10 cellular contexts compared by ENCODE assay signal in genomic region chr1:119662034-119662437, GRCh38. TPM values are rescaled to one million over a fixed set of nuclear protein-coding genes. Genes with fewer than 3 reads are reported as not detected.
DNase-seq lines count a peak whose midpoint lies in the region; ATAC-seq and TF ChIP-seq lines count a peak whose summit lies in the region.
"Had no signal": no experiment of that assay in that cellular context is flagged by ENCODE, and none has a peak within 500 bp of the region (broad histone marks: within the 10 kb centered on the region; RNA-seq: fewer than 3 reads in every experiment).

No MANE protein-coding gene starts in this region.

- H3K9me3 Mint-ChIP-seq in WTC11 (no peaks in the 10 kb centered on the region), immature natural killer cell (no peaks in the 10 kb centered on the region)
- H3K9me3 Mint-ChIP-seq in stimulated activated naive CD8-positive, alpha-beta T cell treated with anti-CD3 and anti-CD28 coated beads, Interleukin-15, amount 100 ng/mL, for 72 hours: no peaks in the 10 kb centered on the region

- H3K36me3 Mint-ChIP-seq in WTC11: no peaks in the 10 kb centered on the region
- no peaks in the 10 kb centered on the region for H3K36me3 Mint-ChIP-seq in immature natural killer cell

- H3K4me3 Mint-ChIP-seq in WTC11: no peak overlapping the region
- no peak overlapping the region for H3K4me3 Mint-ChIP-seq in immature natural killer cell
- no peak overlapping the region for H3K4me3 Mint-ChIP-seq in stimulated activated naive CD8-positive, alpha-beta T cell treated with anti-CD3 and anti-CD28 coated beads, Interleukin-15, amount 100 ng/mL, for 72 hours

- H3K4me1 Mint-ChIP-seq in WTC11 (peaks cover 29% of the 10 kb centered on the region), immature natural killer cell (no peaks in the 10 kb centered on the region)
- H3K4me1 Mint-ChIP-seq in stimulated activated naive CD8-positive, alpha-beta T cell treated with anti-CD3 and anti-CD28 coated beads, Interleukin-15, amount 100 ng/mL, for 72 hours: peaks cover 6% of the 10 kb centered on the region

- POLR2A ChIA-PET in WTC11 (lab: Charles Lee): interaction anchor here (1.2 to 5.0 kb wide), 2 partner anchors 15 to 54 kb away, joined by 4 to 44 read pairs; partner anchors contain the start of gene ZNF697

- peak; percentile 71 for DNase-seq in GM12865 (ENCODE audit: low read depth)
- DNase-seq in medulla oblongata (ENCODE audit: extremely low spot score): no peak
- DNase-seq in WTC11 (ENCODE audit: low spot score): no peak
- DNase-seq in immature natural killer cell: no peak
- DNase-seq in stimulated activated naive CD8-positive, alpha-beta T cell treated with anti-CD3 and anti-CD28 coated beads, Interleukin-15, amount 100 ng/mL, for 72 hours: no peak

- CTCF ChIA-PET in WTC11 (lab: Charles Lee): interaction anchor here (0.9 to 7.5 kb wide), 9 partner anchors 11 to 50 kb away, joined by 3 to 90 read pairs (median 8); partner anchors contain the start of gene ZNF697

- no peaks in the 10 kb centered on the region for H3K27me3 Mint-ChIP-seq in WTC11 (ENCODE audit: low read depth)
- peaks cover 0 to 18% (median 0%) of the 10 kb centered on the region in 3 donors for H3K27me3 Mint-ChIP-seq in immature natural killer cell (ENCODE audit: low read depth in 3 of 3)
- peaks cover 41% of the 10 kb centered on the region for H3K27me3 Mint-ChIP-seq in stimulated activated naive CD8-positive, alpha-beta T cell treated with anti-CD3 and anti-CD28 coated beads, Interleukin-15, amount 100 ng/mL, for 72 hours

- H3K27ac Mint-ChIP-seq in WTC11 (no peak overlapping the region; the same call in 1 of the 2 replicates), immature natural killer cell (no peak overlapping the region)
- H3K27ac Mint-ChIP-seq in stimulated activated naive CD8-positive, alpha-beta T cell treated with anti-CD3 and anti-CD28 coated beads, Interleukin-15, amount 100 ng/mL, for 72 hours: peak overlapping the region in 1 of 2 donors; percentile 33

- no peak for TF ChIP-seq CTCF in GM12865 (IDR thresholded peaks at IDR 0.05; ENCODE audit: insufficient read depth, low read depth, low read length, missing control alignments)
- TF ChIP-seq CTCF in WTC11 (IDR thresholded peaks at IDR 0.05): no peak

- H3K4me3 ChIP-seq in GM12865 (ENCODE audit: low read depth, low read length): no peak overlapping the region
- H3K4me3 ChIP-seq: breast epithelium, esophagus muscularis mucosa had no signal

- ATAC-seq in GM19397 (IDR thresholded peaks at IDR 0.05; ENCODE audit: unreplicated experiment) (peak; percentile 55), HG02763 (IDR thresholded peaks at IDR 0.05; ENCODE audit: unreplicated experiment) (peak; percentile 66), HG03520 (IDR thresholded peaks at IDR 0.05; ENCODE audit: unreplicated experiment) (peak; percentile 65), WTC11 (no peak)
- ATAC-seq in stimulated activated naive CD8-positive, alpha-beta T cell treated with anti-CD3 and anti-CD28 coated beads, Interleukin-15, amount 100 ng/mL, for 72 hours: no peak

TF ChIP-seq in WTC11, 78 proteins besides CTCF, POLR2A, EP300 and RAD21:
- no peak for TF ChIP-seq ZNF423 (CRISPR knock-in tag; IDR thresholded peaks at IDR 0.05)
- TF ChIP-seq OVOL2 (CRISPR knock-in tag; IDR thresholded peaks at IDR 0.05; ENCODE audit: borderline replicate concordance): no peak
- no peak for TF ChIP-seq E2F1 (CRISPR knock-in tag; IDR thresholded peaks at IDR 0.05)
- no peak for TF ChIP-seq ETV6 (CRISPR knock-in tag; IDR thresholded peaks at IDR 0.05)
- no peak for TF ChIP-seq MLX (CRISPR knock-in tag; IDR thresholded peaks at IDR 0.05)
- no peak for TF ChIP-seq ZMAT4 (CRISPR knock-in tag; IDR thresholded peaks at IDR 0.05)
- TF ChIP-seq ELF4 (CRISPR knock-in tag; IDR thresholded peaks at IDR 0.05; ENCODE audit: low read depth): no peak
- TF ChIP-seq, protein P1, sequence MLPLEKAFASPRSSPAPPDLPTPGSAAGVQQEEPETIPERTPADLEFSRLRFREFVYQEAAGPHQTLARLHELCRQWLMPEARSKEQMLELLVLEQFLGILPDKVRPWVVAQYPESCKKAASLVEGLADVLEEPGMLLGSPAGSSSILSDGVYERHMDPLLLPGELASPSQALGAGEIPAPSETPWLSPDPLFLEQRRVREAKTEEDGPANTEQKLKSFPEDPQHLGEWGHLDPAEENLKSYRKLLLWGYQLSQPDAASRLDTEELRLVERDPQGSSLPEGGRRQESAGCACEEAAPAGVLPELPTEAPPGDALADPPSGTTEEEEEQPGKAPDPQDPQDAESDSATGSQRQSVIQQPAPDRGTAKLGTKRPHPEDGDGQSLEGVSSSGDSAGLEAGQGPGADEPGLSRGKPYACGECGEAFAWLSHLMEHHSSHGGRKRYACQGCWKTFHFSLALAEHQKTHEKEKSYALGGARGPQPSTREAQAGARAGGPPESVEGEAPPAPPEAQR (CRISPR knock-in tag; IDR thresholded peaks at IDR 0.05): no peak
- no peak for TF ChIP-seq ZNF121 (CRISPR knock-in tag; IDR thresholded peaks at IDR 0.05)
- TF ChIP-seq CREB1 (CRISPR knock-in tag; IDR thresholded peaks at IDR 0.05): no peak
- TF ChIP-seq, protein P2, sequence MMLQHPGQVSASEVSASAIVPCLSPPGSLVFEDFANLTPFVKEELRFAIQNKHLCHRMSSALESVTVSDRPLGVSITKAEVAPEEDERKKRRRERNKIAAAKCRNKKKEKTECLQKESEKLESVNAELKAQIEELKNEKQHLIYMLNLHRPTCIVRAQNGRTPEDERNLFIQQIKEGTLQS (CRISPR knock-in tag; conservative IDR thresholded peaks at IDR 0.05): no peak

RNA-seq across cellular contexts. Expression of gene ZNF697, which starts 14.0 kb away (rescaled TPM):
- 13.9 to 18.0 TPM (median 14.2 TPM) in 3 replicates for total RNA-seq in WTC11 (2021)
- polyA plus RNA-seq in immature natural killer cell: not detected

RNA-seq across cellular contexts. Expression of gene PHGDH, which starts 49.7 kb away (rescaled TPM):
- total RNA-seq in WTC11 (2021): 592 to 630 TPM (median 618 TPM) in 3 replicates
- 1 to 10 TPM in 2 of 3 donors, not detected in 1; 2.6 to 3.8 TPM for polyA plus RNA-seq in immature natural killer cell

Comparison
In these comparisons a context has a peak if more than half of its experiments do, and no peak if none do; other contexts are left out.
1. ATAC-seq: peak in GM19397 (single experiment), HG02763 (single experiment) and HG03520 (single experiment); none in WTC11 (single experiment) and stimulated activated naive CD8-positive, alpha-beta T cell treated with anti-CD3 and anti-CD28 coated beads, Interleukin-15, amount 100 ng/mL, for 72 hours (single experiment).